In the genomic region with DNA sequence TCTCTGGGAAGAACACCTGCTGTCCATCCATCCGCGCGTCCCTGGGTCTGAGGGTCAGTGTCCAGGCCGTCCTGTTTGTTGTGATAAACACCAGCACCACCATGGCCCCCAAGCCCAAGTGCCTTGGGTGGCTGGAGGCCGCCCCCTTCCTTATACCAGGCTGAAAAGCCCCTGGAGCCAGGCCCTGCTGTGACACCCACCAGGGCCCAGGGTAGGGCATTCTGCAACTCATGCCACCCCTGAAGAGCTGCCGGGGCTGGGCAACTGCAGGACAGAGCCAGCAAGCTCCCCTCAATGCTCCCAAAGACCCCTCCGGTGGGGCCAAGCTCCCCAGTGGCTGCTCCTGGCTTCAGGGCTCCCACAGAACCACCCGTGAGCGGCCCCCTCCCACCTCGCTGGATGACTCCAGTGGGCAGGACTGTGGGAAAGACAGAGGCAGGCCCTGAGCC, we compare ENCODE assay signal across 23 cellular contexts.
"Had no signal": no experiment of that assay in that cellular context is flagged by ENCODE, and none has a peak within 500 bp of the region (broad histone marks: within the 10 kb centered on the region; RNA-seq: fewer than 3 reads in every experiment).

No MANE protein-coding gene starts in this region.

- H3K27ac ChIP-seq: ascending aorta, esophagus muscularis mucosa, gastroesophageal sphincter, suprapubic skin had no signal

- H3K4me3 ChIP-seq: ascending aorta, esophagus muscularis mucosa, gastroesophageal sphincter, lung, skin epidermis, suprapubic skin had no signal

- H3K36me3 ChIP-seq: ascending aorta, esophagus muscularis mucosa, gastroesophageal sphincter, suprapubic skin had no signal

- H3K27me3 ChIP-seq: ascending aorta had no signal

- H3K9me3 ChIP-seq: ascending aorta, esophagus muscularis mucosa, gastroesophageal sphincter, suprapubic skin had no signal

- DNase-seq: activated B cell treated with CpG ODN at 0.5 μM for 24 hours; activated CD4-positive, alpha-beta memory T cell treated with anti-CD3 and anti-CD28 coated beads for 36 hours; activated CD4-positive, alpha-beta T cell treated with anti-CD3 and anti-CD28 coated beads for 4 hours; activated naive CD4-positive, alpha-beta T cell; activated T-cell treated with anti-CD3 and anti-CD28 coated beads for 4 hours; cerebellar nuclear complex; effector CD8-positive, alpha-beta T cell; immature natural killer cell; nucleus accumbens; stimulated activated CD4-positive, alpha-beta T cell treated with anti-CD3 and anti-CD28 coated beads, Interleukin-15, amount 100 ng/mL, for 24 hours; stimulated activated CD4-positive, alpha-beta T cell treated with anti-CD3 and anti-CD28 coated beads, Interleukin-2, amount 100 ng/mL, for 48 hours; stimulated activated naive CD8-positive, alpha-beta T cell treated with anti-CD3 and anti-CD28 coated beads, Interleukin-15, amount 100 ng/mL, for 72 hours; T-helper 9 cell; trophoblast cell had no signal

- ATAC-seq: gastroesophageal sphincter; natural killer cell treated with Interleukin-12 subunit alpha and Interleukin-12 subunit beta and Interleukin-15 and Interleukin-18, amount 100 ng/mL, for 72 hours; right cardiac atrium; SK-N-SH treated with all-trans-retinoic acid at 6 μM for 48 hours had no signal
